13 cellular contexts compared by ENCODE assay signal in genomic region chr5:128015478-128015877, GRCh38.
A peak's percentile ranks its signal among the peaks of the same experiment; 100 is the strongest.
DNase-seq lines count a peak whose midpoint lies in the region; ATAC-seq and TF ChIP-seq lines count a peak whose summit lies in the region.
"Had no signal": no experiment of that assay in that cellular context is flagged by ENCODE, and none has a peak within 500 bp of the region (broad histone marks: within the 10 kb centered on the region; RNA-seq: fewer than 3 reads in every experiment).

No MANE protein-coding gene starts in this region.

- 67 to 100% methylated on average over 1 of the region's 1 CpG for WGBS in endodermal cell (ENCODE audit: insufficient coverage in 1 of 2, insufficient read length in 1 of 2), 2 experiments

- peaks cover 7 to 11% of the 10 kb centered on the region in 2 experiments; a peak in 3 of 4 replicates for H3K4me1 ChIP-seq in HCT116 (ENCODE audit: control insufficient read depth in 1 of 2, insufficient read depth in 2 of 2, low read length in 2 of 2)
- H3K4me1 ChIP-seq in endodermal cell (ENCODE audit: control insufficient read depth, insufficient read depth, low read length), result peaks cover 31% of the 10 kb centered on the region

- no peak overlapping the region for H3K4me3 Mint-ChIP-seq in endodermal cell
- H3K4me3 Mint-ChIP-seq: CD4-positive, alpha-beta T cell had no signal

- CTCF ChIA-PET in HCT116 (lab: Charles Lee) (no interaction called here), HEK293T (lab: Yijun Ruan, JAX) (no interaction called here)

- peak overlapping the region; percentile 12 for H3K27ac Mint-ChIP-seq in endodermal cell
- H3K27ac Mint-ChIP-seq: CD4-positive, alpha-beta T cell had no signal

- no peaks in the 10 kb centered on the region for H3K9me3 Mint-ChIP-seq in endodermal cell
- H3K9me3 Mint-ChIP-seq: CD4-positive, alpha-beta T cell had no signal

- intact Hi-C loops in HCT116 (cut with micrococcal nuclease), result no loop called here

- H3K79me2 ChIP-seq in HCT116 (ENCODE audit: insufficient read depth, low read length), result no peaks in the 10 kb centered on the region

- no peaks in the 10 kb centered on the region for H4K20me1 ChIP-seq in HCT116 (ENCODE audit: insufficient read depth)

- RAD21 ChIA-PET in HCT116 (lab: Charles Lee; ENCODE audit: low non-redundant PET in 1 of 2, low total read pairs in 2 of 2, uncharacterized antibody in 2 of 2, unreplicated experiment in 2 of 2), result no interaction called here

- H3K27ac ChIP-seq in HCT116 (ENCODE audit: low read depth, low read length) (no peak overlapping the region), endodermal cell (ENCODE audit: low read depth, low read length) (no peak overlapping the region)
- H3K27ac ChIP-seq: C4-2B, KMS-11 had no signal

- H3K27me3 Mint-ChIP-seq in endodermal cell (ENCODE audit: insufficient read depth), result no peaks in the 10 kb centered on the region
- H3K27me3 Mint-ChIP-seq: CD4-positive, alpha-beta T cell had no signal

- BruUV-seq in HCT116 (replicated peaks; lab: Mats Ljungman, UMichigan), result no TSS peak

- H3K4me1 Mint-ChIP-seq in endodermal cell, result peaks cover 6% of the 10 kb centered on the region

- H3K9ac ChIP-seq in HCT116 (ENCODE audit: low read length), result no peak overlapping the region
- no peak overlapping the region for H3K9ac ChIP-seq in endodermal cell (ENCODE audit: extremely low read depth, low read length, poor library complexity, severe bottlenecking)
- H3K9ac ChIP-seq: KMS-11 had no signal

- TF ChIP-seq CTCF in HCT116 (IDR thresholded peaks at IDR 0.05 in 2 of 3, conservative IDR thresholded peaks at IDR 0.05 in 1 of 3; ENCODE audit: borderline replicate concordance in 1 of 3, insufficient read depth in 1 of 3, low read depth in 2 of 3, low read length in 2 of 3) (no peak), endodermal cell (conservative IDR thresholded peaks at IDR 0.05) (no peak)

- TF ChIP-seq POLR2A in HCT116 (IDR thresholded peaks at IDR 0.05; ENCODE audit: borderline replicate concordance, extremely low read depth, insufficient read depth, insufficient read length), result no peak

- H3K4me2 ChIP-seq in HCT116 (ENCODE audit: low read length), result peak overlapping the region; percentile 27; the same call in 1 of the 2 replicates
- H3K4me2 ChIP-seq: KMS-11 had no signal

- H3K9me2 ChIP-seq in HCT116 (ENCODE audit: insufficient read depth), result no peaks in the 10 kb centered on the region

- POLR2A ChIA-PET in HCT116 (lab: Charles Lee), result no interaction called here
- POLR2A ChIA-PET in HEK293T (lab: Yijun Ruan, JAX), result no interaction called here

- no peaks in the 10 kb centered on the region for H3K27me3 ChIP-seq in HCT116 (ENCODE audit: insufficient read depth, low read length)
- no peaks in the 10 kb centered on the region for H3K27me3 ChIP-seq in endodermal cell (ENCODE audit: control insufficient read depth, insufficient read depth, low read length, poor library complexity, severe bottlenecking)
- H3K27me3 ChIP-seq in H7 (ENCODE audit: control insufficient read depth, insufficient read depth, low read length), result no peaks in the 10 kb centered on the region

- no peaks in the 10 kb centered on the region for H3K9me3 ChIP-seq in HCT116 (ENCODE audit: control insufficient read depth in 1 of 2, insufficient read depth in 1 of 2, low read depth in 1 of 2, low read length in 2 of 2)
- H3K9me3 ChIP-seq in endodermal cell (ENCODE audit: control insufficient read depth, low read length), result no peaks in the 10 kb centered on the region
- H3K9me3 ChIP-seq: Caco-2 had no signal

- no peak for ATAC-seq in HCT116
- ATAC-seq in GM21423 (IDR thresholded peaks at IDR 0.05; ENCODE audit: unreplicated experiment), result no peak

- H3K4me3 ChIP-seq in HCT116 (replicated peaks in 1 of 2; ENCODE audit: low read depth in 1 of 2, low read length in 2 of 2) (no peak overlapping the region), endodermal cell (ENCODE audit: low read length) (no peak overlapping the region), H7 (ENCODE audit: insufficient read depth, low read depth, low read length) (no peak overlapping the region)

- no peaks in the 10 kb centered on the region for H3K36me3 Mint-ChIP-seq in endodermal cell (ENCODE audit: low read depth)

- H3K36me3 ChIP-seq in HCT116 (ENCODE audit: control insufficient read depth in 1 of 2, insufficient read depth in 2 of 2, low read length in 2 of 2), result no peaks in the 10 kb centered on the region
- H3K36me3 ChIP-seq in endodermal cell (ENCODE audit: control insufficient read depth, insufficient read depth, low read length), result no peaks in the 10 kb centered on the region
- no peaks in the 10 kb centered on the region for H3K36me3 ChIP-seq in H7 (replicated peaks; ENCODE audit: control insufficient read depth, insufficient read depth, low read length)

- DNase-seq in HCT116 (ENCODE audit: low read depth, low spot score) (no peak), NCI-H1436 (lab: John Stamatoyannopoulos, UW) (peak; percentile 3), endodermal cell (no peak), H7 (no peak), NCI-H345 treated with DMSO at 0.1 percent for 48 hours (lab: John Stamatoyannopoulos, UW; ENCODE audit: unreplicated experiment) (no peak), HEK293T (ENCODE audit: extremely low spot score) (no peak)
- DNase-seq: AML-193; Caco-2; CD4-positive, alpha-beta T cell; HCEC 1CT had no signal

- no peak for TF ChIP-seq RAD21 in HCT116 (IDR thresholded peaks at IDR 0.05; ENCODE audit: low read depth)

- no peak overlapping the region for H2AFZ ChIP-seq in HCT116 (ENCODE audit: low read depth, low read length, poor library complexity, severe bottlenecking)

TF ChIP-seq in HCT116, 20 proteins besides CTCF, POLR2A, EP300 and RAD21 (continues in another document):
- TF ChIP-seq SP1 (IDR thresholded peaks at IDR 0.05; ENCODE audit: low read depth) (no peak), CEBPB (IDR thresholded peaks at IDR 0.05; ENCODE audit: low read depth) (no peak), FOSL1 (IDR thresholded peaks at IDR 0.05; ENCODE audit: low read depth) (no peak), EZH2 (IDR thresholded peaks at IDR 0.05) (no peak), CBX3 (IDR thresholded peaks at IDR 0.05; ENCODE audit: low read depth) (no peak), ELF1 (IDR thresholded peaks at IDR 0.05; ENCODE audit: borderline replicate concordance, low read depth) (no peak), SRF (IDR thresholded peaks at IDR 0.05; ENCODE audit: low read depth) (no peak), YY1 (IDR thresholded peaks at IDR 0.05; ENCODE audit: extremely low read depth, insufficient replicate concordance, low read depth, low read length) (no peak), ZFX (IDR thresholded peaks at IDR 0.05) (no peak), EZH2phosphoT487 (IDR thresholded peaks at IDR 0.05; ENCODE audit: borderline replicate concordance) (no peak)
- TF ChIP-seq, protein P1, sequence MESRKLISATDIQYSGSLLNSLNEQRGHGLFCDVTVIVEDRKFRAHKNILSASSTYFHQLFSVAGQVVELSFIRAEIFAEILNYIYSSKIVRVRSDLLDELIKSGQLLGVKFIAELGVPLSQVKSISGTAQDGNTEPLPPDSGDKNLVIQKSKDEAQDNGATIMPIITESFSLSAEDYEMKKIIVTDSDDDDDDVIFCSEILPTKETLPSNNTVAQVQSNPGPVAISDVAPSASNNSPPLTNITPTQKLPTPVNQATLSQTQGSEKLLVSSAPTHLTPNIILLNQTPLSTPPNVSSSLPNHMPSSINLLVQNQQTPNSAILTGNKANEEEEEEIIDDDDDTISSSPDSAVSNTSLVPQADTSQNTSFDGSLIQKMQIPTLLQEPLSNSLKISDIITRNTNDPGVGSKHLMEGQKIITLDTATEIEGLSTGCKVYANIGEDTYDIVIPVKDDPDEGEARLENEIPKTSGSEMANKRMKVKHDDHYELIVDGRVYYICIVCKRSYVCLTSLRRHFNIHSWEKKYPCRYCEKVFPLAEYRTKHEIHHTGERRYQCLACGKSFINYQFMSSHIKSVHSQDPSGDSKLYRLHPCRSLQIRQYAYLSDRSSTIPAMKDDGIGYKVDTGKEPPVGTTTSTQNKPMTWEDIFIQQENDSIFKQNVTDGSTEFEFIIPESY (IDR thresholded peaks at IDR 0.05; ENCODE audit: extremely low read depth, insufficient replicate concordance, low read length), result no peak

TF ChIP-seq in HEK293T, 16 proteins besides CTCF, POLR2A, EP300 and RAD21:
- no peak for TF ChIP-seq HDGF (IDR thresholded peaks at IDR 0.05; ENCODE audit: borderline replicate concordance)
- TF ChIP-seq ELF4 (IDR thresholded peaks at IDR 0.05), result no peak
- TF ChIP-seq CTBP1 (IDR thresholded peaks at IDR 0.05; ENCODE audit: borderline replicate concordance), result no peak
- TF ChIP-seq NFRKB (IDR thresholded peaks at IDR 0.05), result no peak
- no peak for TF ChIP-seq FOXM1 (IDR thresholded peaks at IDR 0.05; ENCODE audit: borderline replicate concordance)
- TF ChIP-seq SUZ12 (IDR thresholded peaks at IDR 0.05), result no peak
- no peak for TF ChIP-seq FOXA1 (IDR thresholded peaks at IDR 0.05)
- no peak for TF ChIP-seq LEF1 (IDR thresholded peaks at IDR 0.05; ENCODE audit: borderline replicate concordance)
- no peak for TF ChIP-seq ARNT (IDR thresholded peaks at IDR 0.05)
- TF ChIP-seq L3MBTL2 (conservative IDR thresholded peaks at IDR 0.05), result no peak
- TF ChIP-seq, protein P2, sequence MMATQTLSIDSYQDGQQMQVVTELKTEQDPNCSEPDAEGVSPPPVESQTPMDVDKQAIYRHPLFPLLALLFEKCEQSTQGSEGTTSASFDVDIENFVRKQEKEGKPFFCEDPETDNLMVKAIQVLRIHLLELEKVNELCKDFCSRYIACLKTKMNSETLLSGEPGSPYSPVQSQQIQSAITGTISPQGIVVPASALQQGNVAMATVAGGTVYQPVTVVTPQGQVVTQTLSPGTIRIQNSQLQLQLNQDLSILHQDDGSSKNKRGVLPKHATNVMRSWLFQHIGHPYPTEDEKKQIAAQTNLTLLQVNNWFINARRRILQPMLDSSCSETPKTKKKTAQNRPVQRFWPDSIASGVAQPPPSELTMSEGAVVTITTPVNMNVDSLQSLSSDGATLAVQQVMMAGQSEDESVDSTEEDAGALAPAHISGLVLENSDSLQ (IDR thresholded peaks at IDR 0.05), result no peak
- TF ChIP-seq BHLHE40 (IDR thresholded peaks at IDR 0.05; ENCODE audit: borderline replicate concordance), result no peak
- no peak for TF ChIP-seq SP1 (IDR thresholded peaks at IDR 0.05)
- no peak for TF ChIP-seq ZNF384 (IDR thresholded peaks at IDR 0.05)
TF ChIP-seq in HEK293T: peak in this region for 0.
